In genomic region chr10:77636967-77637473, GRCh38 we compare ENCODE assay signal across 8 cellular contexts. TPM values are rescaled to one million over a fixed set of nuclear protein-coding genes. Genes with fewer than 3 reads are reported as not detected.
A peak's percentile ranks its signal among the peaks of the same experiment; 100 is the strongest.
DNase-seq lines count a peak whose midpoint lies in the region; ATAC-seq and TF ChIP-seq lines count a peak whose summit lies in the region.

No MANE protein-coding gene starts in this region.

- ATAC-seq in SK-N-SH treated with all-trans-retinoic acid at 6 μM for 48 hours, result peak; percentile 34
- ATAC-seq in gastroesophageal sphincter, result no peak
- no peak for ATAC-seq in gastrocnemius medialis
- no peak for ATAC-seq in HG03025 (IDR thresholded peaks at IDR 0.05; ENCODE audit: low FRiP score, unreplicated experiment)
- no peak for ATAC-seq in GM19035 (IDR thresholded peaks at IDR 0.05; ENCODE audit: unreplicated experiment)

- H3K4me3 ChIP-seq in GM23248, result peak overlapping the region; percentile 93
- H3K4me3 ChIP-seq in gastroesophageal sphincter, result peak overlapping the region; percentile 81
- H3K4me3 ChIP-seq in gastrocnemius medialis, result peak overlapping the region; percentile 75 to 84 (median 78)

- H2AFZ ChIP-seq in GM23248, result peak overlapping the region; percentile 86

- peak overlapping the region; percentile 66 for H3K9ac ChIP-seq in GM23248

- H3K36me3 ChIP-seq in GM23248 (ENCODE audit: low read depth) (no peaks in the 10 kb centered on the region), gastroesophageal sphincter (no peaks in the 10 kb centered on the region), gastrocnemius medialis (no peaks in the 10 kb centered on the region)

- TF ChIP-seq POLR2A in gastroesophageal sphincter (IDR thresholded peaks at IDR 0.05) (no peak), gastrocnemius medialis (IDR thresholded peaks at IDR 0.05) (no peak)

- in situ Hi-C loops in GM23248 (cut with MboI), result loop anchor here (10.0 kb wide), 1 partner anchor 242 kb away; no protein-coding TSS in a partner anchor
- in situ Hi-C loops in gastrocnemius medialis (cut with MboI; ENCODE audit: low sequenced_read_pairs in 4 of 4), result no loop called here
- in situ Hi-C loops in ACHN (cut with HindIII; ENCODE audit: low pct_ligation_motif_present, low pct_unique_long_range_greater_than_20kb, low sequenced_read_pairs), result no loop called here

- no peak overlapping the region for H3K27ac ChIP-seq in GM23248
- H3K27ac ChIP-seq in gastroesophageal sphincter, result peak overlapping the region; percentile 65 to 95 (median 92)
- peak overlapping the region; percentile 77 to 90 (median 88) for H3K27ac ChIP-seq in gastrocnemius medialis

- H3K79me2 ChIP-seq in GM23248 (ENCODE audit: insufficient read depth), result peaks cover 7% of the 10 kb centered on the region

- H3K27me3 ChIP-seq in GM23248 (replicated peaks; ENCODE audit: insufficient read depth) (no peaks in the 10 kb centered on the region), gastroesophageal sphincter (peaks cover 35% of the 10 kb centered on the region), gastrocnemius medialis (no peaks in the 10 kb centered on the region)

- no peaks in the 10 kb centered on the region for H3K9me3 ChIP-seq in GM23248 (ENCODE audit: low read depth)
- no peaks in the 10 kb centered on the region for H3K9me3 ChIP-seq in gastroesophageal sphincter
- no peaks in the 10 kb centered on the region for H3K9me3 ChIP-seq in gastrocnemius medialis

- DNase-seq in GM23248, result peak; percentile 48
- DNase-seq in gastrocnemius medialis, result no peak
- DNase-seq in ACHN, result no peak
- DNase-seq in SW 1271 (lab: John Stamatoyannopoulos, UW), result no peak

- H4K20me1 ChIP-seq in GM23248 (ENCODE audit: insufficient read depth), result no peaks in the 10 kb centered on the region

- intact Hi-C loops in gastrocnemius medialis (cut with DNase I; ENCODE audit: low total_unique reads), result loop anchor here (5.0 kb wide), 1 partner anchor 90 kb away; no protein-coding TSS in a partner anchor

- H3K4me2 ChIP-seq in GM23248 (ENCODE audit: unreplicated experiment), result peak overlapping the region; percentile 90

- peaks cover 11% of the 10 kb centered on the region; the same call in 1 of the 2 replicates for H3F3A ChIP-seq in GM23248 (ENCODE audit: insufficient read depth)

- TF ChIP-seq EP300 in gastroesophageal sphincter (IDR thresholded peaks at IDR 0.05), result no peak

- H3K9me2 ChIP-seq in GM23248 (ENCODE audit: insufficient read depth), result no peaks in the 10 kb centered on the region

- H3K4me1 ChIP-seq in GM23248 (ENCODE audit: insufficient read depth), result peaks cover 3% of the 10 kb centered on the region; the same call in 1 of the 2 replicates
- peaks cover 2 to 80% (median 26%) of the 10 kb centered on the region in 3 donors for H3K4me1 ChIP-seq in gastroesophageal sphincter
- peaks cover 29 to 34% of the 10 kb centered on the region in 2 donors for H3K4me1 ChIP-seq in gastrocnemius medialis

- TF ChIP-seq CTCF in gastroesophageal sphincter (IDR thresholded peaks at IDR 0.05), result no peak
- no peak for TF ChIP-seq CTCF in gastrocnemius medialis (IDR thresholded peaks at IDR 0.05 in 4 of 5, conservative IDR thresholded peaks at IDR 0.05 in 1 of 5)

- 2 to 4% methylated on average over 14 to 52 of the region's 52 CpGs for WGBS in GM23248 (ENCODE audit: low coverage in 1 of 2, low lambda C conversion rate in 2 of 2, missing lambda C conversion rate in 2 of 2), 2 experiments
- 1 to 3% methylated on average over 6 to 9 of the region's 52 CpGs for WGBS in gastroesophageal sphincter (ENCODE audit: low coverage in 1 of 2), 2 donors

TF ChIP-seq in SK-N-SH treated with all-trans-retinoic acid at 6 μM for 48 hours, 23 proteins besides CTCF, POLR2A, EP300 and RAD21:
- TF ChIP-seq ZFP30 (CRISPR knock-in tag; IDR thresholded peaks at IDR 0.05), result no peak
- no peak for TF ChIP-seq PATZ1 (CRISPR knock-in tag; IDR thresholded peaks at IDR 0.05; ENCODE audit: borderline replicate concordance)
- no peak for TF ChIP-seq ESRRG (CRISPR knock-in tag; IDR thresholded peaks at IDR 0.05)
- TF ChIP-seq POU6F1 (CRISPR knock-in tag; IDR thresholded peaks at IDR 0.05; ENCODE audit: borderline replicate concordance, low read depth), result no peak
- no peak for TF ChIP-seq TCF4 (CRISPR knock-in tag; IDR thresholded peaks at IDR 0.05; ENCODE audit: borderline replicate concordance)
- TF ChIP-seq ISL1 (CRISPR knock-in tag; IDR thresholded peaks at IDR 0.05), result no peak
- no peak for TF ChIP-seq ZNF565 (CRISPR knock-in tag; conservative IDR thresholded peaks at IDR 0.05; ENCODE audit: low read depth)
- TF ChIP-seq PPARA (CRISPR knock-in tag; IDR thresholded peaks at IDR 0.05; ENCODE audit: borderline replicate concordance), result no peak
- TF ChIP-seq, protein P1, sequence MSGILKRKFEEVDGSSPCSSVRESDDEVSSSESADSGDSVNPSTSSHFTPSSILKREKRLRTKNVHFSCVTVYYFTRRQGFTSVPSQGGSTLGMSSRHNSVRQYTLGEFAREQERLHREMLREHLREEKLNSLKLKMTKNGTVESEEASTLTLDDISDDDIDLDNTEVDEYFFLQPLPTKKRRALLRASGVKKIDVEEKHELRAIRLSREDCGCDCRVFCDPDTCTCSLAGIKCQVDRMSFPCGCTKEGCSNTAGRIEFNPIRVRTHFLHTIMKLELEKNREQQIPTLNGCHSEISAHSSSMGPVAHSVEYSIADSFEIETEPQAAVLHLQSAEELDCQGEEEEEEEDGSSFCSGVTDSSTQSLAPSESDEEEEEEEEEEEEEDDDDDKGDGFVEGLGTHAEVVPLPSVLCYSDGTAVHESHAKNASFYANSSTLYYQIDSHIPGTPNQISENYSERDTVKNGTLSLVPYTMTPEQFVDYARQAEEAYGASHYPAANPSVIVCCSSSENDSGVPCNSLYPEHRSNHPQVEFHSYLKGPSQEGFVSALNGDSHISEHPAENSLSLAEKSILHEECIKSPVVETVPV (CRISPR knock-in tag; IDR thresholded peaks at IDR 0.05), result no peak
- no peak for TF ChIP-seq ARNTL (CRISPR knock-in tag; IDR thresholded peaks at IDR 0.05; ENCODE audit: borderline replicate concordance, low read depth)
- no peak for TF ChIP-seq CSDC2 (CRISPR knock-in tag; IDR thresholded peaks at IDR 0.05)
- TF ChIP-seq ZC3H10 (CRISPR knock-in tag; IDR thresholded peaks at IDR 0.05), result no peak
- no peak for TF ChIP-seq RARB (CRISPR knock-in tag; IDR thresholded peaks at IDR 0.05)
- TF ChIP-seq BACH2 (CRISPR knock-in tag; IDR thresholded peaks at IDR 0.05; ENCODE audit: borderline replicate concordance), result no peak
- no peak for TF ChIP-seq TOX (CRISPR knock-in tag; IDR thresholded peaks at IDR 0.05; ENCODE audit: borderline replicate concordance)

RNA-seq across cellular contexts. Expression of gene KCNMA1, which starts 0.6 kb away (rescaled TPM):
- total RNA-seq in GM23248 (2014; rRNA removed; shearing (Covaris generic)), result 14.2 and 18.6 TPM in 2 replicates
- 24.8 and 25.1 TPM in 2 replicates for polyA plus RNA-seq in GM23248 (2016; fragmentation: Nextera tagmentation; extraction: Ambion mirVana)
- total RNA-seq in gastroesophageal sphincter (100 to 1,000 TPM; 168 to 389 (median 323) TPM), gastrocnemius medialis (10 to 100 TPM; 66.8 to 96.5 (median 78.9) TPM)
